Comparison of ENCODE assay signal across 25 cellular contexts in genomic region chr15:50819344-50819743, GRCh38.
"Had no signal": no experiment of that assay in that cellular context is flagged by ENCODE, and none has a peak within 500 bp of the region (broad histone marks: within the 10 kb centered on the region; RNA-seq: fewer than 3 reads in every experiment).

No MANE protein-coding gene starts in this region.

- H3K4me2 ChIP-seq: KMS-11 had no signal

- H3K36me3 ChIP-seq: Peyer's patch, SJCRH30 had no signal

- ATAC-seq: activated CD8-positive, alpha-beta memory T cell treated with anti-CD3 and anti-CD28 coated beads, Interleukin-2, amount 10 ng/mL, durations not matched to agents 7 days and 5 days; activated naive CD4-positive, alpha-beta T cell treated with anti-CD3 and anti-CD28 coated beads, Interleukin-2, amount 50 U/mL, for 72 hours; activated naive CD8-positive, alpha-beta T cell treated with anti-CD3 and anti-CD28 coated beads, Interleukin-2, amount 50 U/mL, for 24 hours; WTC11 had no signal

- H3K27ac ChIP-seq: KMS-11, Peyer's patch, RWPE1, SJCRH30 had no signal

- H3K27me3 ChIP-seq: Peyer's patch, SJCRH30 had no signal

- H3K4me1 ChIP-seq: Peyer's patch had no signal

- H3K9ac ChIP-seq: KMS-11 had no signal

- DNase-seq: activated CD4-positive, alpha-beta T cell treated with anti-CD3 and anti-CD28 coated beads for 1 hour; activated CD4-positive, alpha-beta T cell treated with anti-CD3 and anti-CD28 coated beads, Interleukin-2, amount 10 ng/mL, durations not matched to agents 24 days and 14 days; activated CD4-positive, alpha-beta T cell treated with anti-CD3 and anti-CD28 coated beads, Interleukin-2, amount 50 U/mL, for 48 hours; activated CD8-positive, alpha-beta memory T cell treated with anti-CD3 and anti-CD28 coated beads, Interleukin-2, amount 10 ng/mL, durations not matched to agents 7 days and 5 days; activated effector memory CD4-positive, alpha-beta T cell treated with Interleukin-2 at 50 U/mL for 16 hours; activated naive CD4-positive, alpha-beta T cell treated with Interleukin-2 at 50 U/mL for 16 hours; activated naive CD8-positive, alpha-beta T cell treated with anti-CD3 and anti-CD28 coated beads, Interleukin-2, amount 50 U/mL, for 24 hours; activated T-cell treated with anti-CD3 and anti-CD28 coated beads, Interleukin-2, amount 50 U/mL, for 24 hours; anterior cingulate cortex; MV-4-11; NCI-H1092 treated with DMSO at 0.1 percent for 48 hours; NCI-H1417 treated with DMSO at 0.1 percent for 48 hours; NCI-H1694; NCI-H2029; NCI-H2107; NCI-H2171 treated with DMSO at 0.1 percent for 48 hours; NCI-H510A treated with DMSO at 0.1 percent for 48 hours; NCI-H69; Peyer's patch; Right ventricle myocardium superior; SJCRH30 had no signal

- H3K4me3 ChIP-seq: Peyer's patch, SJCRH30 had no signal

- H3K9me3 ChIP-seq: Peyer's patch, SJCRH30 had no signal
